ENCODE assay signal across 9 cellular contexts in the genomic region with DNA sequence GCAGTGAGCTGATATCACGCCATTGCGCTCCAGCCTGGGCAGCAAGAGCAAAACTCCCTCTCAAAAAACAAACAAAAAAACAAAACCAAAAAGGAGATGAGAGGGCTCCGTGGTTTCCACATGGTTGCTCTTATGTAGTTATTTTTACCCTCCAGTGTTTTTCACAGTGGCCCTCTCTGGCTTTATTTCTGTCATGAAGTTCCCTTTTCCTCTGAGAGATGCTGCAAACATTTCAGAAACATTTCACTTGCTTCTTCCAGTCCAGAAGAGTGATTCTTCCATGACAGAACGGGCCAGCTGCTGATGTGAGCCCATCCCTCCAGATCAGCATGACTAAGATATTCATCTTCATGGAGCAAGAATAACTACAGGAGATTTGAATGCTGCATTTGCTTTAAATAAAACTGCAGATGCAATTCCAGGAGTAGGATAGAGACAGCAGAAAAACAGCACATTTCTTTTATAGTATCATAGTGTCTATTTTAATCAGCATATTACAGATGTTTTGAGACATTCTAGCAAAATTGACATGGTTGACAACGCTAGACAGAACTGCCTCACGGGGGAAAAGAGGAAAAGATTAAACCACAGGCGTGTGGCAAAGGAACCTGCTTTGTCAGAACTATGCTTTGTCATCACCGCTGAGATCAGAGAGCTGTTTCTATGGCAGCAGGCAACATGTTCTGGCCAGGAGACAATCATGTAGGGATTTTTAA. TPM values are rescaled to one million over a fixed set of nuclear protein-coding genes. Genes with fewer than 3 reads are reported as not detected.
DNase-seq lines count a peak whose midpoint lies in the region; ATAC-seq, FAIRE-seq and TF ChIP-seq lines count a peak whose summit lies in the region.
"Had no signal": no experiment of that assay in that cellular context is flagged by ENCODE, and none has a peak within 500 bp of the region (broad histone marks: within the 10 kb centered on the region; RNA-seq: fewer than 3 reads in every experiment).

No MANE protein-coding gene starts in this region.

- H3K9me3 ChIP-seq in K562 (replicated peaks; ENCODE audit: control insufficient read depth, insufficient read depth, low read depth, low read length) (no peaks in the 10 kb centered on the region), neuron (ENCODE audit: low read length) (no peaks in the 10 kb centered on the region)

- no peak overlapping the region for H3K4me3 ChIP-seq in K562
- peak overlapping the region; percentile 21 for H3K4me3 ChIP-seq in neuron (ENCODE audit: low read length)

- peaks cover 11 to 17% of the 10 kb centered on the region in 2 experiments for H3K27me3 ChIP-seq in K562 (ENCODE audit: control insufficient read depth in 2 of 2, insufficient read depth in 2 of 2, low read length in 2 of 2)
- no peaks in the 10 kb centered on the region for H3K27me3 ChIP-seq in neuron (ENCODE audit: insufficient read depth, low read length)

- H3K4me2 ChIP-seq in K562 (ENCODE audit: insufficient read depth, low read length) = no peak overlapping the region

- no peak for TF ChIP-seq CTCF in K562 (IDR thresholded peaks at IDR 0.05 in 2 of 3, conservative IDR thresholded peaks at IDR 0.05 in 1 of 3; ENCODE audit: insufficient read depth in 2 of 3, low read depth in 1 of 3, low read length in 3 of 3)

- no TSS peak for BruUV-seq in K562 (replicated peaks; lab: Mats Ljungman, UMichigan)

- H3K9ac ChIP-seq in K562 (ENCODE audit: insufficient read depth in 1 of 2, low read depth in 2 of 2, low read length in 2 of 2) = no peak overlapping the region

- H3K9me1 ChIP-seq in K562 (ENCODE audit: control insufficient read depth, insufficient read depth, low read length) = no peaks in the 10 kb centered on the region

- TF ChIP-seq EP300 in K562 (IDR thresholded peaks at IDR 0.05; ENCODE audit: low read length) = no peak

- H3K36me3 ChIP-seq in K562 (ENCODE audit: control insufficient read depth, insufficient read depth, low read length) = no peaks in the 10 kb centered on the region
- H3K36me3 ChIP-seq in neuron (ENCODE audit: insufficient read depth, low read length) = no peaks in the 10 kb centered on the region

- H3K4me1 ChIP-seq in K562 (replicated peaks in 1 of 2; ENCODE audit: control insufficient read depth in 2 of 2, insufficient read depth in 2 of 2, low read length in 2 of 2) (peaks cover 0 to 7% of the 10 kb centered on the region in 2 experiments; a peak in 2 of 5 replicates), neuron (ENCODE audit: insufficient read depth, low read length) (peaks cover 35% of the 10 kb centered on the region)

- peak; percentile 89 for ATAC-seq in GM19023 (IDR thresholded peaks at IDR 0.05; ENCODE audit: unreplicated experiment)
- peak; percentile 81 for ATAC-seq in HG03097 (IDR thresholded peaks at IDR 0.05; ENCODE audit: low FRiP score, unreplicated experiment)
- ATAC-seq in K562 = peak; percentile 75
- ATAC-seq: Panc1 had no signal

- FAIRE-seq in K562 (lab: Jason Lieb, UNC) = peak; percentile 71

- H3K27ac ChIP-seq in K562 (ENCODE audit: extremely low read depth, low read depth, low read length) = no peak overlapping the region

- POLR2A ChIA-PET in K562 (lab: Yijun Ruan, JAX) = no interaction called here

- no peaks in the 10 kb centered on the region for H3K79me2 ChIP-seq in K562 (ENCODE audit: control insufficient read depth, insufficient read depth, low read length)

- intact Hi-C loops in K562 (cut with micrococcal nuclease) = no loop called here

- in situ Hi-C loops in K562 (cut with MboI) = no loop called here

- no peak; a peak in 1 of 4 replicates for TF ChIP-seq RAD21 in K562 (CRISPR knock-in tag; conservative IDR thresholded peaks at IDR 0.05 in 1 of 2, IDR thresholded peaks at IDR 0.05 in 1 of 2)

- WGBS in K562 (ENCODE audit: insufficient coverage, low coverage, missing lambda C conversion rate) = 5% methylated on average over 8 of the region's 8 CpGs

- CTCF ChIA-PET in K562 (lab: Yijun Ruan, JAX; ENCODE audit: low intra/inter-chr PET ratio) = no interaction called here

- peak; percentile 91 for DNase-seq in DMS53 (lab: John Stamatoyannopoulos, UW)
- peak; percentile 77 for DNase-seq in NCI-H460 (ENCODE audit: extremely low read depth, low read depth)
- DNase-seq in K562 (ENCODE audit: extremely low read depth in 1 of 4, low spot score in 3 of 4) = peak in 2 of 4 experiments; percentile 36 to 38
- DNase-seq in HuH-7.5 (ENCODE audit: low spot score) = no peak
- DNase-seq in T1000 (lab: John Stamatoyannopoulos, UW) = no peak

- TF ChIP-seq POLR2A in K562 (conservative IDR thresholded peaks at IDR 0.05) = no peak

- no peaks in the 10 kb centered on the region for H4K20me1 ChIP-seq in K562 (replicated peaks; ENCODE audit: control insufficient read depth, insufficient read depth, low read length)

- H2AFZ ChIP-seq in K562 (ENCODE audit: low read depth, low read length) (no peak overlapping the region), neuron (ENCODE audit: low read depth, low read length) (peak overlapping the region; percentile 48)

TF ChIP-seq in K562, 482 proteins besides CTCF, POLR2A, EP300 and RAD21 (continues in another document):
- TF ChIP-seq, protein P1, sequence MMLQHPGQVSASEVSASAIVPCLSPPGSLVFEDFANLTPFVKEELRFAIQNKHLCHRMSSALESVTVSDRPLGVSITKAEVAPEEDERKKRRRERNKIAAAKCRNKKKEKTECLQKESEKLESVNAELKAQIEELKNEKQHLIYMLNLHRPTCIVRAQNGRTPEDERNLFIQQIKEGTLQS (IDR thresholded peaks at IDR 0.05) = peak; percentile 46; the same call in 1 of the 2 replicates
- TF ChIP-seq, protein P1 (CRISPR knock-in tag; conservative IDR thresholded peaks at IDR 0.05) = no peak
- TF ChIP-seq NBN (IDR thresholded peaks at IDR 0.05; ENCODE audit: low read depth) = no peak
- TF ChIP-seq SPI1 (IDR thresholded peaks at IDR 0.05; ENCODE audit: borderline replicate concordance, low read depth, low read length) = peak; percentile 9; the same call in 1 of the 2 replicates
- TF ChIP-seq ARID1B (IDR thresholded peaks at IDR 0.05) = 0 out of 2 replicates have a peak, but pooled peaks have one; percentile 9
- TF ChIP-seq SMARCA4 (IDR thresholded peaks at IDR 0.05) = 0 out of 2 replicates have a peak, but pooled peaks have one; percentile 12
- TF ChIP-seq RFX1 (IDR thresholded peaks at IDR 0.05) = peak; percentile 82
- TF ChIP-seq, protein P2, sequence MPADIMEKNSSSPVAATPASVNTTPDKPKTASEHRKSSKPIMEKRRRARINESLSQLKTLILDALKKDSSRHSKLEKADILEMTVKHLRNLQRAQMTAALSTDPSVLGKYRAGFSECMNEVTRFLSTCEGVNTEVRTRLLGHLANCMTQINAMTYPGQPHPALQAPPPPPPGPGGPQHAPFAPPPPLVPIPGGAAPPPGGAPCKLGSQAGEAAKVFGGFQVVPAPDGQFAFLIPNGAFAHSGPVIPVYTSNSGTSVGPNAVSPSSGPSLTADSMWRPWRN (IDR thresholded peaks at IDR 0.05; ENCODE audit: low read depth) = peak; percentile 91
- no peak for TF ChIP-seq ZNF77 (CRISPR knock-in tag; IDR thresholded peaks at IDR 0.05)
- peak; percentile 15 for TF ChIP-seq NEUROD1 (IDR thresholded peaks at IDR 0.05; ENCODE audit: borderline replicate concordance, low read depth, low read length, partially characterized antibody)
- no peak for TF ChIP-seq ESRRA (IDR thresholded peaks at IDR 0.05; ENCODE audit: borderline replicate concordance, low read depth)
- peak; percentile 38; the same call in 1 of the 2 replicates for TF ChIP-seq MAFK (IDR thresholded peaks at IDR 0.05; ENCODE audit: low read length)
- no peak for TF ChIP-seq ILK (tag; IDR thresholded peaks at IDR 0.05; ENCODE audit: borderline replicate concordance, low read depth)
- TF ChIP-seq NFE2 (IDR thresholded peaks at IDR 0.05; ENCODE audit: low read depth) = peak; percentile 86
- 0 out of 2 replicates have a peak, but pooled peaks have one; percentile 35 for TF ChIP-seq SOX6 (IDR thresholded peaks at IDR 0.05)
- TF ChIP-seq RCOR1 (IDR thresholded peaks at IDR 0.05; ENCODE audit: borderline replicate concordance in 1 of 2, low read depth in 2 of 2, low read length in 2 of 2) = peak in 1 of 2 experiments; percentile 23; a peak in 1 of 4 replicates
- no peak for TF ChIP-seq ZC3H4 (CRISPR knock-in tag; IDR thresholded peaks at IDR 0.05; ENCODE audit: borderline replicate concordance)
- no peak for TF ChIP-seq SRSF1 (IDR thresholded peaks at IDR 0.05; ENCODE audit: low read depth, low read length)
- 0 out of 2 replicates have a peak, but pooled peaks have one; percentile 29 for TF ChIP-seq FOXJ2 (tag; IDR thresholded peaks at IDR 0.05)
- TF ChIP-seq MAFG (tag; conservative IDR thresholded peaks at IDR 0.05) = peak; percentile 69
- peak; percentile 17; the same call in 1 of the 2 replicates for TF ChIP-seq ZNF316 (IDR thresholded peaks at IDR 0.05)

RNA-seq across cellular contexts. Expression of a gene that starts 40.3 kb away (rescaled TPM):
- 130 and 158 TPM in 2 replicates for total RNA-seq in NCI-H460 (2014; rRNA removed; shearing (Covaris generic))
- 82.9 and 104 TPM in 2 replicates for polyA plus RNA-seq in NCI-H460 (2014; cell fraction: nucleus; rRNA removed)
- 0.23 and 0.28 TPM in 2 replicates for total RNA-seq in K562 (2011; cell fraction: chromatin; rRNA removed; ENCODE audit: low replicate concordance)
- total RNA-seq in K562 (2011; cell fraction: nucleolus; rRNA removed) = 0.17 TPM in 1 of 2 replicates, not detected in the other
- total RNA-seq in K562 (2011; cell fraction: nucleoplasm; rRNA removed) = 0.44 TPM in 1 of 2 replicates, not detected in the other
- total RNA-seq in K562 (2014; rRNA removed) (0.04 and 0.14 TPM in 2 replicates), K562 (2014; rRNA removed; fragmentation: Illumina TruSeq; extraction: Trizol) (0.15 and 0.32 TPM in 2 replicates), K562 (2015; rRNA removed; fragmentation: Illumina TruSeq; extraction: Trizol) (0.07 TPM in 1 of 2 replicates, not detected in the other), K562 (2021) (0.13 and 0.20 TPM in 2 replicates)
- polyA plus RNA-seq in K562 (2011; rRNA removed) (0.08 and 0.54 TPM in 2 replicates), K562 (2014; fragmentation: Illumina TruSeq; extraction: Trizol) (0.03 and 0.07 TPM in 2 replicates), K562 (2014; fragmentation: Nextera tagmentation; extraction: Ambion mirVana) (under 1 TPM in 1 of 2 experiments, not detected in 1; 0.11 TPM), K562 (2014; rRNA removed) (0.03 TPM in 1 of 2 replicates, not detected in the other)
- polyA plus RNA-seq in K562 (2011; cell fraction: cytosol; rRNA removed) = 0.03 and 0.33 TPM in 2 replicates
- 0.10 and 0.27 TPM in 2 replicates for polyA plus RNA-seq in K562 (2011; cell fraction: nucleus; rRNA removed)
- 0.07 and 0.47 TPM in 2 replicates for polyA plus RNA-seq in K562 (2012)
- polyA minus RNA-seq in K562 (2011; rRNA and poly(A)+ RNA removed) = 0.30 and 1.0 TPM in 2 replicates
- 0.38 TPM in 1 of 2 replicates, not detected in the other for polyA minus RNA-seq in K562 (2011; cell fraction: cytosol; rRNA and poly(A)+ RNA removed)
- 0.11 and 0.27 TPM in 2 replicates for polyA minus RNA-seq in K562 (2011; cell fraction: nucleus; rRNA and poly(A)+ RNA removed)

Comparison
In these comparisons a context has a peak if more than half of its experiments do, and no peak if none do; other contexts are left out.
1. DNase-seq: peak in DMS53 (single experiment) and NCI-H460 (single experiment); none in HuH-7.5 (single experiment) and T1000 (single experiment).
2. RNA of a gene that starts 40.3 kb away (total RNA-seq): 130 to 158 TPM in NCI-H460; 0.04 to 0.44 TPM in K562; every median in the first group is over 10 times any median in the second.
3. Peak in every context shown above with its lines, with median percentiles within 50 percentile points of each other: ATAC-seq.